In genomic region chr4:159346681-159347080, GRCh38 we compare ENCODE assay signal across 29 cellular contexts.
"Had no signal": no experiment of that assay in that cellular context is flagged by ENCODE, and none has a peak within 500 bp of the region (broad histone marks: within the 10 kb centered on the region; RNA-seq: fewer than 3 reads in every experiment).

No MANE protein-coding gene starts in this region.

- H3K27ac ChIP-seq: ascending aorta, breast epithelium, WERI-Rb-1 had no signal

- H3K9me3 ChIP-seq: ascending aorta, breast epithelium had no signal

- H3K4me1 ChIP-seq: ascending aorta, breast epithelium had no signal

- FAIRE-seq: colon, frontal cortex had no signal

- H3K27me3 ChIP-seq: ascending aorta, breast epithelium had no signal

- ATAC-seq: activated CD4-positive, CD25-positive, alpha-beta regulatory T cell treated with anti-CD3 and anti-CD28 coated beads, Interleukin-2, amount 50 U/mL, for 24 hours; activated CD8-positive, alpha-beta T cell treated with anti-CD3 and anti-CD28 coated beads for 36 hours; activated naive CD4-positive, alpha-beta T cell treated with anti-CD3 and anti-CD28 coated beads, Interleukin-2, amount 50 U/mL, for 72 hours; effector memory CD8-positive, alpha-beta T cell; esophagus mucosa; T-helper 17 cell had no signal

- DNase-seq: activated B cell treated with CpG ODN at 0.5 μM for 24 hours; activated CD4-positive, alpha-beta T cell treated with anti-CD3 and anti-CD28 coated beads for 48 hours; activated CD4-positive, alpha-beta T cell treated with anti-CD3 and anti-CD28 coated beads, Interleukin-2, amount 50 U/mL, for 1 hour; activated CD4-positive, alpha-beta T cell treated with anti-CD3 and anti-CD28 coated beads, Interleukin-2, amount 50 U/mL, for 48 hours; activated CD8-positive, alpha-beta memory T cell treated with anti-CD3 and anti-CD28 coated beads for 24 hours; activated CD8-positive, alpha-beta T cell treated with anti-CD3 and anti-CD28 coated beads for 36 hours; activated gamma-delta T cell; activated naive CD4-positive, alpha-beta T cell; activated naive CD4-positive, alpha-beta T cell treated with anti-CD3 and anti-CD28 coated beads, Interleukin-2, amount 10 ng/mL, durations not matched to agents 7 days and 5 days; activated naive CD8-positive, alpha-beta T cell treated with anti-CD3 and anti-CD28 coated beads, Interleukin-2, amount 10 ng/mL, durations not matched to agents 7 days and 5 days; activated T-cell treated with anti-CD3 and anti-CD28 coated beads, Interleukin-2, amount 50 U/mL, for 1 hour; activated T-cell treated with anti-CD3 and anti-CD28 coated beads, Interleukin-2, amount 50 U/mL, for 48 hours; caudate nucleus; cortex of kidney; dermis blood vessel endothelial cell; effector CD4-positive, alpha-beta T cell; effector memory CD8-positive, alpha-beta T cell; foreskin fibroblast; T-helper 1 cell; T-helper 17 cell; T1000; WERI-Rb-1 had no signal

- H3K4me3 ChIP-seq: ascending aorta, breast epithelium had no signal
